25 cellular contexts compared by ENCODE assay signal in genomic region chr17:48270896-48271295, GRCh38.
DNase-seq lines count a peak whose midpoint lies in the region; ATAC-seq and TF ChIP-seq lines count a peak whose summit lies in the region.
"Had no signal": no experiment of that assay in that cellular context is flagged by ENCODE, and none has a peak within 500 bp of the region (broad histone marks: within the 10 kb centered on the region; RNA-seq: fewer than 3 reads in every experiment).

No MANE protein-coding gene starts in this region.

- no peak for TF ChIP-seq CTCF in HCT116 (IDR thresholded peaks at IDR 0.05 in 2 of 3, conservative IDR thresholded peaks at IDR 0.05 in 1 of 3; ENCODE audit: borderline replicate concordance in 1 of 3, insufficient read depth in 1 of 3, low read depth in 2 of 3, low read length in 2 of 3)

- no peaks in the 10 kb centered on the region for H3K9me2 ChIP-seq in HCT116 (ENCODE audit: insufficient read depth)

- WGBS in right cardiac atrium, result 60% methylated on average over 2 of the region's 2 CpGs

- H3K9ac ChIP-seq in HCT116 (ENCODE audit: low read length), result no peak overlapping the region
- H3K9ac ChIP-seq: KMS-11 had no signal

- POLR2A ChIA-PET in HCT116 (lab: Charles Lee), result no interaction called here

- no peak for TF ChIP-seq RAD21 in HCT116 (IDR thresholded peaks at IDR 0.05; ENCODE audit: low read depth)

- no TSS peak for BruUV-seq in HCT116 (replicated peaks; lab: Mats Ljungman, UMichigan)

- H3K36me3 ChIP-seq in HCT116 (ENCODE audit: control insufficient read depth in 1 of 2, insufficient read depth in 2 of 2, low read length in 2 of 2), result no peaks in the 10 kb centered on the region

- H3K27me3 ChIP-seq in right cardiac atrium (ENCODE audit: control insufficient read depth, insufficient read depth) (no peaks in the 10 kb centered on the region), HCT116 (ENCODE audit: insufficient read depth, low read length) (no peaks in the 10 kb centered on the region)

- no peak overlapping the region for H3K4me3 ChIP-seq in right cardiac atrium (ENCODE audit: low read length)
- H3K4me3 ChIP-seq in HCT116 (replicated peaks in 1 of 2; ENCODE audit: low read depth in 1 of 2, low read length in 2 of 2), result no peak overlapping the region
- H3K4me3 ChIP-seq: GM23338, PC-9 had no signal

- ATAC-seq in left ventricle myocardium superior, result peak; percentile 76
- ATAC-seq in right cardiac atrium, result no peak
- ATAC-seq in HCT116, result no peak
- ATAC-seq: CD8-positive, alpha-beta T cell; GM23338 had no signal

- DNase-seq in left ventricle myocardium superior, result no peak
- no peak for DNase-seq in right cardiac atrium
- DNase-seq in HCT116 (ENCODE audit: low read depth, low spot score), result no peak
- peak; percentile 43 for DNase-seq in RPMI8226
- DNase-seq in SKM-1 (lab: John Stamatoyannopoulos, UW; ENCODE audit: unreplicated experiment), result no peak
- DNase-seq in NOMO-1 treated with dmso at 0.1 percent for 144 hours (lab: John Stamatoyannopoulos, UW; ENCODE audit: unreplicated experiment), result no peak
- no peak for DNase-seq in stimulated activated CD4-positive, alpha-beta T cell treated with anti-CD3 and anti-CD28 coated beads, Interleukin-2, amount 100 ng/mL, for 48 hours
- DNase-seq: CD8-positive, alpha-beta T cell; DMS 273 treated with DMSO at 0.1 percent for 48 hours; DMS79; EL; GF-D8; H9; NCI-H1092; NCI-H1417 treated with DMSO at 0.1 percent for 48 hours; NCI-H1694 treated with DMSO at 0.1 percent for 48 hours; NCI-H2227 treated with DMSO at 0.1 percent for 48 hours; NCI-H510A; NK-92 treated with Interleukin-12 subunit alpha and Interleukin-12 subunit beta, amount 100 ng/mL, for 24 hours; PC-9; SHP77 treated with DMSO at 0.1 percent for 48 hours; SW 1271 had no signal

- intact Hi-C loops in left ventricle myocardium superior (cut with micrococcal nuclease), result no loop called here
- intact Hi-C loops in right cardiac atrium (cut with DNase I), result no loop called here
- intact Hi-C loops in HCT116 (cut with micrococcal nuclease), result no loop called here

- H3K79me2 ChIP-seq in HCT116 (ENCODE audit: insufficient read depth, low read length), result no peaks in the 10 kb centered on the region

- no peak for TF ChIP-seq POLR2A in HCT116 (IDR thresholded peaks at IDR 0.05; ENCODE audit: borderline replicate concordance, extremely low read depth, insufficient read depth, insufficient read length)

- no peak overlapping the region for H3K27ac ChIP-seq in right cardiac atrium (ENCODE audit: low read length)
- H3K27ac ChIP-seq in HCT116 (ENCODE audit: low read depth, low read length), result no peak overlapping the region
- H3K27ac ChIP-seq: C4-2B, KMS-11, PC-9 had no signal

- CTCF ChIA-PET in HCT116 (lab: Charles Lee), result interaction anchor here (16.8 kb wide), 1 partner anchor 9 kb away, joined by 152 read pairs; no protein-coding TSS in a partner anchor

- RAD21 ChIA-PET in HCT116 (lab: Charles Lee; ENCODE audit: low non-redundant PET in 1 of 2, low total read pairs in 2 of 2, uncharacterized antibody in 2 of 2, unreplicated experiment in 2 of 2), result no interaction called here

- peak overlapping the region; percentile 22; the same call in 1 of the 2 replicates for H3K4me2 ChIP-seq in HCT116 (ENCODE audit: low read length)
- H3K4me2 ChIP-seq: GM23338, KMS-11, PC-9 had no signal

- no peaks in the 10 kb centered on the region for H4K20me1 ChIP-seq in HCT116 (ENCODE audit: insufficient read depth)

- H3K9me3 ChIP-seq in right cardiac atrium (ENCODE audit: control insufficient read depth, low read length), result no peaks in the 10 kb centered on the region
- no peaks in the 10 kb centered on the region for H3K9me3 ChIP-seq in HCT116 (ENCODE audit: control insufficient read depth in 1 of 2, insufficient read depth in 1 of 2, low read depth in 1 of 2, low read length in 2 of 2)

- peaks cover 3% of the 10 kb centered on the region for H3K4me1 ChIP-seq in right cardiac atrium (ENCODE audit: control insufficient read depth, insufficient read depth, low read length)
- H3K4me1 ChIP-seq in HCT116 (ENCODE audit: control insufficient read depth in 1 of 2, insufficient read depth in 2 of 2, low read length in 2 of 2), result peaks cover 12 to 18% of the 10 kb centered on the region in 2 experiments

- peak overlapping the region; percentile 27 for H2AFZ ChIP-seq in HCT116 (ENCODE audit: low read depth, low read length, poor library complexity, severe bottlenecking)
- H2AFZ ChIP-seq: GM23338, PC-9 had no signal

TF ChIP-seq in HCT116, 20 proteins besides CTCF, POLR2A, EP300 and RAD21:
- TF ChIP-seq JUND (IDR thresholded peaks at IDR 0.05), result no peak
- TF ChIP-seq YY1 (IDR thresholded peaks at IDR 0.05; ENCODE audit: extremely low read depth, insufficient replicate concordance, low read depth, low read length), result no peak
- TF ChIP-seq ELF1 (IDR thresholded peaks at IDR 0.05; ENCODE audit: borderline replicate concordance, low read depth), result no peak
- no peak for TF ChIP-seq EZH2phosphoT487 (IDR thresholded peaks at IDR 0.05; ENCODE audit: borderline replicate concordance)
- no peak for TF ChIP-seq CEBPB (IDR thresholded peaks at IDR 0.05; ENCODE audit: low read depth)
- TF ChIP-seq, protein P1, sequence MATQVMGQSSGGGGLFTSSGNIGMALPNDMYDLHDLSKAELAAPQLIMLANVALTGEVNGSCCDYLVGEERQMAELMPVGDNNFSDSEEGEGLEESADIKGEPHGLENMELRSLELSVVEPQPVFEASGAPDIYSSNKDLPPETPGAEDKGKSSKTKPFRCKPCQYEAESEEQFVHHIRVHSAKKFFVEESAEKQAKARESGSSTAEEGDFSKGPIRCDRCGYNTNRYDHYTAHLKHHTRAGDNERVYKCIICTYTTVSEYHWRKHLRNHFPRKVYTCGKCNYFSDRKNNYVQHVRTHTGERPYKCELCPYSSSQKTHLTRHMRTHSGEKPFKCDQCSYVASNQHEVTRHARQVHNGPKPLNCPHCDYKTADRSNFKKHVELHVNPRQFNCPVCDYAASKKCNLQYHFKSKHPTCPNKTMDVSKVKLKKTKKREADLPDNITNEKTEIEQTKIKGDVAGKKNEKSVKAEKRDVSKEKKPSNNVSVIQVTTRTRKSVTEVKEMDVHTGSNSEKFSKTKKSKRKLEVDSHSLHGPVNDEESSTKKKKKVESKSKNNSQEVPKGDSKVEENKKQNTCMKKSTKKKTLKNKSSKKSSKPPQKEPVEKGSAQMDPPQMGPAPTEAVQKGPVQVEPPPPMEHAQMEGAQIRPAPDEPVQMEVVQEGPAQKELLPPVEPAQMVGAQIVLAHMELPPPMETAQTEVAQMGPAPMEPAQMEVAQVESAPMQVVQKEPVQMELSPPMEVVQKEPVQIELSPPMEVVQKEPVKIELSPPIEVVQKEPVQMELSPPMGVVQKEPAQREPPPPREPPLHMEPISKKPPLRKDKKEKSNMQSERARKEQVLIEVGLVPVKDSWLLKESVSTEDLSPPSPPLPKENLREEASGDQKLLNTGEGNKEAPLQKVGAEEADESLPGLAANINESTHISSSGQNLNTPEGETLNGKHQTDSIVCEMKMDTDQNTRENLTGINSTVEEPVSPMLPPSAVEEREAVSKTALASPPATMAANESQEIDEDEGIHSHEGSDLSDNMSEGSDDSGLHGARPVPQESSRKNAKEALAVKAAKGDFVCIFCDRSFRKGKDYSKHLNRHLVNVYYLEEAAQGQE (IDR thresholded peaks at IDR 0.05; ENCODE audit: low read depth), result no peak
- TF ChIP-seq CBX3 (IDR thresholded peaks at IDR 0.05; ENCODE audit: low read depth), result no peak
- no peak for TF ChIP-seq SIN3A (IDR thresholded peaks at IDR 0.05; ENCODE audit: low read depth)
- TF ChIP-seq TCF7L2 (IDR thresholded peaks at IDR 0.05; ENCODE audit: borderline replicate concordance, extremely low read depth, insufficient read depth, insufficient read length), result no peak
- TF ChIP-seq SP1 (IDR thresholded peaks at IDR 0.05; ENCODE audit: low read depth), result no peak
- TF ChIP-seq, protein P2, sequence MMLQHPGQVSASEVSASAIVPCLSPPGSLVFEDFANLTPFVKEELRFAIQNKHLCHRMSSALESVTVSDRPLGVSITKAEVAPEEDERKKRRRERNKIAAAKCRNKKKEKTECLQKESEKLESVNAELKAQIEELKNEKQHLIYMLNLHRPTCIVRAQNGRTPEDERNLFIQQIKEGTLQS (IDR thresholded peaks at IDR 0.05), result no peak
- no peak for TF ChIP-seq POLR2AphosphoS5 (IDR thresholded peaks at IDR 0.05; ENCODE audit: low read depth, low read length)
- no peak for TF ChIP-seq EZH2 (IDR thresholded peaks at IDR 0.05)
